In the genomic region with DNA sequence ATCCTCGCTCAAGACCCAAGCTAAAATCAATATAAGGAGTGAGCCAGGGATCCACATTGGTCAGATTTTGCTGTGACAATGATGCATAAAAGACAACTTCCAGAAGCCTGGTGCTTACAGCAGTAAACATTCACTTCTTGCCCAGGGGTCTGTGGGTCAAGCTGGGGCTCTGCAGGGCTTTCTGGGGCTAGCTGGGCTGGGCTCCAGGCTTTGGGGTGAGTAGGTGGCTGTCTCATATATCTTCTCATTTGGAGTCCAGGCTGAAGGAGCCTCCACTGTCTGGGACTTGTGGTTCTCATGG, we compare ENCODE assay signal across 8 cellular contexts. TPM values are rescaled to one million over a fixed set of nuclear protein-coding genes. Genes with fewer than 3 reads are reported as not detected.
DNase-seq lines count a peak whose midpoint lies in the region; ATAC-seq, FAIRE-seq and TF ChIP-seq lines count a peak whose summit lies in the region.

No MANE protein-coding gene starts in this region.

- H3K27me3 Mint-ChIP-seq in CD8-positive, alpha-beta T cell (ENCODE audit: low read depth) = no peaks in the 10 kb centered on the region

- H3K79me1 ChIP-seq in H1 (ENCODE audit: low read depth, low read length) = no peaks in the 10 kb centered on the region

- WGBS in H1 (ENCODE audit: extremely low coverage in 1 of 2, insufficient coverage in 1 of 2, insufficient read length in 1 of 2, insufficient replicate concordance in 2 of 2, low coverage in 1 of 2, low lambda C conversion rate in 2 of 2, missing lambda C conversion rate in 1 of 2), 2 experiments = 93% methylated on average over 1 of the region's 1 CpG; no CpG with 5 or more reads in 1 of the 2 experiments
- 88 to 90% methylated on average over 1 of the region's 1 CpG for WGBS in pancreas, 2 donors

- no peaks in the 10 kb centered on the region for H3K23me2 ChIP-seq in H1 (ENCODE audit: low read depth, low read length)

- no peak overlapping the region for H3K23ac ChIP-seq in H1 (ENCODE audit: insufficient read length)

- 0 out of 2 replicates have a peak overlapping the region, but pooled peaks have one; percentile 16 for H2BK5ac ChIP-seq in H1 (ENCODE audit: low read depth, low read length)

- BruUV-seq in Panc1 (replicated peaks; lab: Mats Ljungman, UMichigan) = no TSS peak

- FAIRE-seq in H1 (lab: Jason Lieb, UNC) (no peak), pancreas (lab: Jason Lieb, UNC) (no peak)

- no peak for TF ChIP-seq CTCF in CD8-positive, alpha-beta T cell (IDR thresholded peaks at IDR 0.05)
- TF ChIP-seq CTCF in Panc1 (IDR thresholded peaks at IDR 0.05) (no peak), H1 (IDR thresholded peaks at IDR 0.05; ENCODE audit: control extremely low read depth in 1 of 3, insufficient read depth in 1 of 3, low read depth in 1 of 3, low read length in 3 of 3) (no peak), pancreas (IDR thresholded peaks at IDR 0.05) (no peak)

- 0 out of 2 replicates have a peak overlapping the region, but pooled peaks have one; percentile 17 for H2AFZ ChIP-seq in H1 (ENCODE audit: low read length)

- TF ChIP-seq RAD21 in H1 (IDR thresholded peaks at IDR 0.05 in 1 of 2, conservative IDR thresholded peaks at IDR 0.05 in 1 of 2; ENCODE audit: low read depth in 2 of 2, low read length in 2 of 2) = no peak

- peak overlapping the region; percentile 76 for H3K4me3 Mint-ChIP-seq in CD8-positive, alpha-beta T cell

- H3K9ac ChIP-seq in H1 (replicated peaks in 1 of 4; ENCODE audit: extremely low read depth in 1 of 4, low read depth in 3 of 4, low read length in 3 of 4) = no peak overlapping the region

- CTCF ChIA-PET in CD8-positive, alpha-beta T cell (lab: Charles Lee) = interaction anchor here (1.0 to 1.9 kb wide), 2 partner anchors 12 to 40 kb away, joined by 3 to 10 read pairs; no protein-coding TSS in a partner anchor
- CTCF ChIA-PET in Panc1 (lab: Charles Lee) = interaction anchor here (0.7 kb wide), 1 partner anchor 12 kb away, joined by 4 read pairs; no protein-coding TSS in a partner anchor
- CTCF ChIA-PET in H1 (lab: Charles Lee; ENCODE audit: partially characterized antibody) = interaction anchor here (1.6 to 1.8 kb wide), 2 partner anchors 12 to 34 kb away, joined by 6 to 7 read pairs; no protein-coding TSS in a partner anchor

- POLR2A ChIA-PET in CD8-positive, alpha-beta T cell (lab: Charles Lee) = no interaction called here
- POLR2A ChIA-PET in Panc1 (lab: Charles Lee) (no interaction called here), H1 (lab: Charles Lee; ENCODE audit: partially characterized antibody) (no interaction called here)

- H3K4me1 ChIP-seq in CD8-positive, alpha-beta T cell (ENCODE audit: insufficient read depth, low read length) = peaks cover 9% of the 10 kb centered on the region
- peaks cover 15% of the 10 kb centered on the region for H3K4me1 ChIP-seq in Panc1 (ENCODE audit: control insufficient read depth, insufficient read depth, low read length)
- peaks cover 0 to 8% (median 1%) of the 10 kb centered on the region in 4 experiments; a peak in 3 of 7 replicates for H3K4me1 ChIP-seq in H1 (replicated peaks in 1 of 4; ENCODE audit: control insufficient read depth in 3 of 4, insufficient read depth in 4 of 4, low read length in 3 of 4)
- H3K4me1 ChIP-seq in pancreas = peaks cover 5 to 34% (median 14%) of the 10 kb centered on the region in 3 donors

- intact Hi-C loops in CD8-positive, alpha-beta T cell (cut with DNase I, micrococcal nuclease) = loop anchor here (1.0 to 5.0 kb wide), 2 partner anchors 26 to 45 kb away; a partner anchor contains a TSS
- intact Hi-C loops in Panc1 (cut with micrococcal nuclease; ENCODE audit: unreplicated experiment) (no loop called here), pancreas (cut with DNase I) (no loop called here)

- H3K4me3 ChIP-seq in CD8-positive, alpha-beta T cell (ENCODE audit: low read depth, low read length) = no peak overlapping the region
- H3K4me3 ChIP-seq in Panc1 (ENCODE audit: low read depth in 2 of 2, low read length in 2 of 2) (peak overlapping the region in 1 of 2 experiments; percentile 57; a peak in 2 of 4 replicates), H1 (ENCODE audit: extremely low read depth in 1 of 4, insufficient read depth in 2 of 4, low read depth in 3 of 4, low read length in 4 of 4) (no peak overlapping the region), pancreas (no peak overlapping the region)

- H3K18ac ChIP-seq in H1 (ENCODE audit: extremely low read depth, low read length) = no peak overlapping the region

- H3K36me3 ChIP-seq in CD8-positive, alpha-beta T cell (ENCODE audit: insufficient read depth, low read length) = no peaks in the 10 kb centered on the region
- no peaks in the 10 kb centered on the region for H3K36me3 ChIP-seq in Panc1 (ENCODE audit: control insufficient read depth, insufficient read depth, low read length)
- H3K36me3 ChIP-seq in H1 (ENCODE audit: control insufficient read depth in 2 of 4, insufficient read depth in 4 of 4, low read length in 3 of 4) = no peaks in the 10 kb centered on the region
- no peaks in the 10 kb centered on the region for H3K36me3 ChIP-seq in pancreas

- peak overlapping the region in 1 of 2 experiments; percentile 8; a peak in 1 of 4 replicates for H3K4me2 ChIP-seq in H1 (ENCODE audit: insufficient read depth in 1 of 2, low read depth in 2 of 2, low read length in 2 of 2)

- no peak for DNase-seq in CD8-positive, alpha-beta T cell
- no peak for DNase-seq in Panc1 (ENCODE audit: low read depth, low spot score)
- DNase-seq in H1 (ENCODE audit: low read depth in 1 of 2, low spot score in 2 of 2) = no peak
- DNase-seq in pancreas = no peak
- DNase-seq in AML-193 (lab: John Stamatoyannopoulos, UW) = no peak
- DNase-seq in activated gamma-delta T cell (lab: John Stamatoyannopoulos, UW) = no peak
- no peak for DNase-seq in DMS53 treated with DMSO at 0.1 percent for 48 hours (lab: John Stamatoyannopoulos, UW; ENCODE audit: unreplicated experiment)

- H3K27ac ChIP-seq in CD8-positive, alpha-beta T cell (ENCODE audit: low read depth, low read length) = no peak overlapping the region
- H3K27ac ChIP-seq in Panc1 (ENCODE audit: low read length) (peak overlapping the region; percentile 83), H1 (ENCODE audit: low read depth, low read length) (no peak overlapping the region), pancreas (peak overlapping the region; percentile 20 to 84 (median 64))

- in situ Hi-C loops in Panc1 (cut with HindIII; ENCODE audit: low pct_unique_long_range_greater_than_20kb, low sequenced_read_pairs) = no loop called here

- H2BK12ac ChIP-seq in H1 (ENCODE audit: low read depth, low read length) = peak overlapping the region; percentile 45; the same call in 1 of the 2 replicates

- TF ChIP-seq POLR2A in H1 (IDR thresholded peaks at IDR 0.05; ENCODE audit: control extremely low read depth in 1 of 2, low read depth in 2 of 2, low read length in 2 of 2) = no peak

- TF ChIP-seq EP300 in H1 (IDR thresholded peaks at IDR 0.05; ENCODE audit: borderline replicate concordance in 1 of 2, low read depth in 2 of 2, low read length in 2 of 2) = no peak

- H2AK5ac ChIP-seq in H1 (ENCODE audit: low read depth, low read length) = no peak overlapping the region

- H2BK120ac ChIP-seq in H1 (replicated peaks; ENCODE audit: low read depth, low read length) = no peak overlapping the region

- H4K8ac ChIP-seq in H1 (ENCODE audit: extremely low read depth, insufficient read depth, low read length) = no peak overlapping the region; the same call in 1 of the 2 replicates

- H3K14ac ChIP-seq in H1 (ENCODE audit: insufficient read length) = no peak overlapping the region

- H3K9me3 Mint-ChIP-seq in CD8-positive, alpha-beta T cell = no peaks in the 10 kb centered on the region

- H4K91ac ChIP-seq in H1 (replicated peaks; ENCODE audit: insufficient read length, low read length) = no peak overlapping the region

- H2BK15ac ChIP-seq in H1 (ENCODE audit: low read length) = no peak overlapping the region

- H3K27me3 ChIP-seq in CD8-positive, alpha-beta T cell (ENCODE audit: insufficient read depth, low read length) = no peaks in the 10 kb centered on the region
- H3K27me3 ChIP-seq in Panc1 (ENCODE audit: control insufficient read depth, insufficient read depth, low read length) = no peaks in the 10 kb centered on the region
- no peaks in the 10 kb centered on the region for H3K27me3 ChIP-seq in H1 (replicated peaks in 1 of 4; ENCODE audit: control insufficient read depth in 3 of 4, extremely low read depth in 1 of 4, insufficient read depth in 3 of 4, low read length in 3 of 4)
- no peaks in the 10 kb centered on the region for H3K27me3 ChIP-seq in pancreas

- H2BK20ac ChIP-seq in H1 (ENCODE audit: low read length) = no peak overlapping the region

- H3K36me3 Mint-ChIP-seq in CD8-positive, alpha-beta T cell = no peaks in the 10 kb centered on the region

- peaks cover 16% of the 10 kb centered on the region for H3K4me1 Mint-ChIP-seq in CD8-positive, alpha-beta T cell (ENCODE audit: low read depth)

- no peak overlapping the region for H3K4ac ChIP-seq in H1 (replicated peaks; ENCODE audit: insufficient read length, low read depth, low read length)

- no peak overlapping the region for H4K5ac ChIP-seq in H1 (ENCODE audit: insufficient read length, low read depth, low read length)

- no peaks in the 10 kb centered on the region for H3K79me2 ChIP-seq in H1 (ENCODE audit: control insufficient read depth in 1 of 2, insufficient read depth in 2 of 2, low read length in 2 of 2)

- no peaks in the 10 kb centered on the region for H4K20me1 ChIP-seq in H1 (replicated peaks in 1 of 2; ENCODE audit: control insufficient read depth in 1 of 2, insufficient read depth in 2 of 2, low read length in 2 of 2)

- peak overlapping the region; percentile 92 for H3K27ac Mint-ChIP-seq in CD8-positive, alpha-beta T cell

- H3K56ac ChIP-seq in H1 (replicated peaks; ENCODE audit: insufficient read length, low read depth, low read length) = no peak overlapping the region

- ATAC-seq in CD8-positive, alpha-beta T cell = no peak
- ATAC-seq in Panc1 = no peak
- ATAC-seq in pancreas = no peak
- no peak for ATAC-seq in GM19395 (IDR thresholded peaks at IDR 0.05; ENCODE audit: unreplicated experiment)

- no peaks in the 10 kb centered on the region for H3K9me3 ChIP-seq in CD8-positive, alpha-beta T cell (ENCODE audit: low read length)
- H3K9me3 ChIP-seq in Panc1 (ENCODE audit: control insufficient read depth, insufficient read depth, low read depth, low read length) (peaks cover 5% of the 10 kb centered on the region; the same call in 1 of the 2 replicates), H1 (ENCODE audit: insufficient read depth in 2 of 2, low read depth in 1 of 2, low read length in 1 of 2) (no peaks in the 10 kb centered on the region), pancreas (no peaks in the 10 kb centered on the region)

RNA-seq across cellular contexts. Expression of a gene that starts 25.8 kb away (rescaled TPM):
- 10 to 100 TPM; 58.5 to 61.1 TPM for total RNA-seq in CD8-positive, alpha-beta T cell
- total RNA-seq in Panc1 (2021; ENCODE audit: unreplicated experiment) (65.2 TPM), pancreas (10 to 100 TPM in 5 of 6 donors, 1 to 10 TPM in 1; 9.6 to 25.6 (median 17.0) TPM)
- 39.6 TPM for polyA plus RNA-seq in Panc1 (2012; ENCODE audit: insufficient read length)
- 108 and 114 TPM in 2 replicates for total RNA-seq in H1 (2021; fragmentation: NEBNext Ultra II Directional; extraction: Animal tissue kit (Norgen Biotek cat#: 25700))
- polyA plus RNA-seq in H1 (2011; rRNA removed) (5.9 and 7.4 TPM in 2 replicates), pancreas (10 to 100 TPM in 1 of 2 donors, 1 to 10 TPM in 1; 10.0 to 16.2 TPM)
- 15.2 TPM for polyA plus RNA-seq in H1 (2011; cell fraction: cytosol; rRNA removed)
- 9.0 TPM for polyA plus RNA-seq in H1 (2011; cell fraction: nucleus; rRNA removed)
- 56.8 to 90.7 TPM (median 64.1 TPM) in 4 replicates for polyA plus RNA-seq in H1 (2012, experiment 1 of 2)
- 7.1 TPM for polyA plus RNA-seq in H1 (2012, experiment 2 of 2)
- 112 TPM for polyA plus RNA-seq in H1 (2013, experiment 1 of 2)
- polyA plus RNA-seq in H1 (2013, experiment 2 of 2) = 105 TPM
- polyA minus RNA-seq in H1 (2011; rRNA and poly(A)+ RNA removed) = 9.0 and 13.1 TPM in 2 replicates
- 28.2 TPM for polyA minus RNA-seq in H1 (2011; cell fraction: cytosol; rRNA and poly(A)+ RNA removed)
- 24.8 TPM for polyA minus RNA-seq in H1 (2011; cell fraction: nucleus; rRNA and poly(A)+ RNA removed)

Comparison
In these comparisons a context has a peak if more than half of its experiments do, and no peak if none do; other contexts are left out.
1. H3K27ac ChIP-seq: peak in Panc1 (single experiment) and pancreas (4 of 4); none in CD8-positive, alpha-beta T cell (single experiment) and H1 (single experiment).
2. intact Hi-C loops: an anchor here in CD8-positive, alpha-beta T cell (1.0 to 5.0 kb wide); none called in Panc1 and pancreas.